In genomic region chr7:151011097-151011409, GRCh38 we compare ENCODE assay signal across 14 cellular contexts. TPM values are rescaled to one million over a fixed set of nuclear protein-coding genes. Genes with fewer than 3 reads are reported as not detected.
DNase-seq lines count a peak whose midpoint lies in the region; ATAC-seq and TF ChIP-seq lines count a peak whose summit lies in the region.
"Had no signal": no experiment of that assay in that cellular context is flagged by ENCODE, and none has a peak within 500 bp of the region (broad histone marks: within the 10 kb centered on the region; RNA-seq: fewer than 3 reads in every experiment).

No MANE protein-coding gene starts in this region.

- H3K4me2 ChIP-seq in HCT116 (ENCODE audit: low read length), result peak overlapping the region; percentile 94

- H3K27me3 Mint-ChIP-seq in T-helper 2 cell treated with Interferon-gamma antibody and Interleukin-4, amounts not matched to agents 5 μg/mL and 100 μg/mL, for 36 hours (ENCODE audit: low read depth), result no peaks in the 10 kb centered on the region
- H3K27me3 Mint-ChIP-seq in activated naive CD8-positive, alpha-beta T cell treated with anti-CD3 and anti-CD28 coated beads for 36 hours, result no peaks in the 10 kb centered on the region
- peaks cover 0 to 3% (median 0%) of the 10 kb centered on the region in 5 donors for H3K27me3 Mint-ChIP-seq in naive thymus-derived CD8-positive, alpha-beta T cell

- TF ChIP-seq CTCF in HCT116 (IDR thresholded peaks at IDR 0.05 in 2 of 3, conservative IDR thresholded peaks at IDR 0.05 in 1 of 3; ENCODE audit: borderline replicate concordance in 1 of 3, insufficient read depth in 1 of 3, low read depth in 2 of 3, low read length in 2 of 3), result no peak

- intact Hi-C loops in HCT116 (cut with micrococcal nuclease), result loop anchor here (10.0 kb wide), 1 partner anchor 236 kb away; no protein-coding TSS in a partner anchor

- H3K27ac Mint-ChIP-seq in T-helper 2 cell treated with Interferon-gamma antibody and Interleukin-4, amounts not matched to agents 5 μg/mL and 100 μg/mL, for 36 hours, result peak overlapping the region; percentile 93
- peak overlapping the region; percentile 76 for H3K27ac Mint-ChIP-seq in activated naive CD8-positive, alpha-beta T cell treated with anti-CD3 and anti-CD28 coated beads for 36 hours
- peak overlapping the region; percentile 76 to 100 (median 95) for H3K27ac Mint-ChIP-seq in naive thymus-derived CD8-positive, alpha-beta T cell

- peaks cover 16 to 56% of the 10 kb centered on the region in 2 experiments; a peak in 3 of 4 replicates for H3K4me1 ChIP-seq in HCT116 (ENCODE audit: control insufficient read depth in 1 of 2, insufficient read depth in 2 of 2, low read length in 2 of 2)

- TF ChIP-seq RAD21 in HCT116 (IDR thresholded peaks at IDR 0.05; ENCODE audit: low read depth), result no peak

- no peak for DNase-seq in T-helper 2 cell treated with Interferon-gamma antibody and Interleukin-4, amounts not matched to agents 5 μg/mL and 100 μg/mL, for 36 hours (ENCODE audit: low spot score)
- no peak for DNase-seq in T-helper 2 cell
- DNase-seq in HCT116 (ENCODE audit: low read depth, low spot score), result no peak
- DNase-seq in activated naive CD8-positive, alpha-beta T cell treated with anti-CD3 and anti-CD28 coated beads for 36 hours, result no peak
- no peak for DNase-seq in naive thymus-derived CD8-positive, alpha-beta T cell
- DNase-seq in NOMO-1 (lab: John Stamatoyannopoulos, UW; ENCODE audit: unreplicated experiment in 2 of 2), result no peak
- DNase-seq in stimulated activated CD4-positive, alpha-beta T cell treated with anti-CD3 and anti-CD28 coated beads, Interleukin-1b, Interleukin-23, amount 100 ng/mL, for 48 hours, result no peak
- DNase-seq: activated gamma-delta T cell treated with Interleukin-2 at 50 U/mL for 16 hours, NCI-H1436 treated with DMSO at 0.1 percent for 48 hours, NCI-H69, small intestine, transverse colon had no signal

- H3K79me2 ChIP-seq in HCT116 (ENCODE audit: insufficient read depth, low read length), result peaks cover 4% of the 10 kb centered on the region; the same call in 1 of the 2 replicates

- TF ChIP-seq POLR2A in HCT116 (IDR thresholded peaks at IDR 0.05; ENCODE audit: borderline replicate concordance, extremely low read depth, insufficient read depth, insufficient read length), result no peak

- no peaks in the 10 kb centered on the region for H3K9me2 ChIP-seq in HCT116 (ENCODE audit: insufficient read depth)

- H3K36me3 ChIP-seq in HCT116 (ENCODE audit: control insufficient read depth in 1 of 2, insufficient read depth in 2 of 2, low read length in 2 of 2), result no peaks in the 10 kb centered on the region
- H3K36me3 ChIP-seq: transverse colon had no signal

- POLR2A ChIA-PET in HCT116 (lab: Charles Lee), result interaction anchor here (1.5 to 2.2 kb wide), 2 partner anchors 17 to 102 kb away, joined by 3 to 7 read pairs; partner anchors contain the start of gene ABCB8
- POLR2A ChIA-PET in naive thymus-derived CD8-positive, alpha-beta T cell (lab: Charles Lee), result interaction anchor here (0.8 to 7.2 kb wide), 6 partner anchors 7 to 48 kb away, joined by 3 to 65 read pairs (median 16); partner anchors contain the start of genes ABCB8 and SLC4A2

- H3K27me3 ChIP-seq in HCT116 (ENCODE audit: insufficient read depth, low read length), result no peaks in the 10 kb centered on the region

- H3K36me3 Mint-ChIP-seq in T-helper 2 cell treated with Interferon-gamma antibody and Interleukin-4, amounts not matched to agents 5 μg/mL and 100 μg/mL, for 36 hours (ENCODE audit: low read depth), result peaks cover 21% of the 10 kb centered on the region
- H3K36me3 Mint-ChIP-seq in activated naive CD8-positive, alpha-beta T cell treated with anti-CD3 and anti-CD28 coated beads for 36 hours, result peaks cover 14% of the 10 kb centered on the region
- H3K36me3 Mint-ChIP-seq in naive thymus-derived CD8-positive, alpha-beta T cell, result no peaks in the 10 kb centered on the region

- no TSS peak for BruUV-seq in HCT116 (replicated peaks; lab: Mats Ljungman, UMichigan)

- H3K9ac ChIP-seq in HCT116 (ENCODE audit: low read length), result peak overlapping the region; percentile 81

- RAD21 ChIA-PET in HCT116 (lab: Charles Lee; ENCODE audit: low non-redundant PET in 1 of 2, low total read pairs in 2 of 2, uncharacterized antibody in 2 of 2, unreplicated experiment in 2 of 2), result no interaction called here

- ATAC-seq in HCT116 (no peak), esophagus mucosa (no peak)
- no peak for ATAC-seq in naive thymus-derived CD8-positive, alpha-beta T cell

- peak overlapping the region; percentile 72 to 73 for H3K4me3 ChIP-seq in HCT116 (replicated peaks in 1 of 2; ENCODE audit: low read depth in 1 of 2, low read length in 2 of 2)
- H3K4me3 ChIP-seq: transverse colon had no signal

- peak overlapping the region; percentile 71; the same call in 1 of the 2 replicates for H3K27ac ChIP-seq in HCT116 (ENCODE audit: low read depth, low read length)

- H2AFZ ChIP-seq in HCT116 (ENCODE audit: low read depth, low read length, poor library complexity, severe bottlenecking), result no peak overlapping the region

- H4K20me1 ChIP-seq in HCT116 (ENCODE audit: insufficient read depth), result no peaks in the 10 kb centered on the region

- H3K9me3 ChIP-seq in HCT116 (ENCODE audit: control insufficient read depth in 1 of 2, insufficient read depth in 1 of 2, low read depth in 1 of 2, low read length in 2 of 2), result no peaks in the 10 kb centered on the region
- H3K9me3 ChIP-seq: transverse colon had no signal

- H3K9me3 Mint-ChIP-seq in T-helper 2 cell treated with Interferon-gamma antibody and Interleukin-4, amounts not matched to agents 5 μg/mL and 100 μg/mL, for 36 hours, result no peaks in the 10 kb centered on the region
- no peaks in the 10 kb centered on the region for H3K9me3 Mint-ChIP-seq in activated naive CD8-positive, alpha-beta T cell treated with anti-CD3 and anti-CD28 coated beads for 36 hours
- no peaks in the 10 kb centered on the region for H3K9me3 Mint-ChIP-seq in naive thymus-derived CD8-positive, alpha-beta T cell

- CTCF ChIA-PET in HCT116 (lab: Charles Lee), result interaction anchor here (0.9 to 5.4 kb wide), 4 partner anchors 9 to 100 kb away, joined by 5 to 59 read pairs (median 7); partner anchors contain the start of gene ABCB8

- H3K4me3 Mint-ChIP-seq in T-helper 2 cell treated with Interferon-gamma antibody and Interleukin-4, amounts not matched to agents 5 μg/mL and 100 μg/mL, for 36 hours, result peak overlapping the region; percentile 76
- H3K4me3 Mint-ChIP-seq in activated naive CD8-positive, alpha-beta T cell treated with anti-CD3 and anti-CD28 coated beads for 36 hours, result peak overlapping the region; percentile 46
- peak overlapping the region in 9 of 10 donors; percentile 47 to 74 (median 61) for H3K4me3 Mint-ChIP-seq in naive thymus-derived CD8-positive, alpha-beta T cell

- peaks cover 61% of the 10 kb centered on the region for H3K4me1 Mint-ChIP-seq in T-helper 2 cell treated with Interferon-gamma antibody and Interleukin-4, amounts not matched to agents 5 μg/mL and 100 μg/mL, for 36 hours (ENCODE audit: low read depth)
- peaks cover 58% of the 10 kb centered on the region for H3K4me1 Mint-ChIP-seq in activated naive CD8-positive, alpha-beta T cell treated with anti-CD3 and anti-CD28 coated beads for 36 hours
- H3K4me1 Mint-ChIP-seq in naive thymus-derived CD8-positive, alpha-beta T cell, result peaks cover 37 to 84% (median 80%) of the 10 kb centered on the region in 4 donors

TF ChIP-seq in HCT116, 20 proteins besides CTCF, POLR2A, EP300 and RAD21:
- TF ChIP-seq EGR1 (IDR thresholded peaks at IDR 0.05; ENCODE audit: low read depth) (no peak), EZH2phosphoT487 (IDR thresholded peaks at IDR 0.05; ENCODE audit: borderline replicate concordance) (no peak), EZH2 (IDR thresholded peaks at IDR 0.05) (no peak), SIN3A (IDR thresholded peaks at IDR 0.05; ENCODE audit: low read depth) (no peak), MAX (IDR thresholded peaks at IDR 0.05) (no peak), TCF7L2 (IDR thresholded peaks at IDR 0.05; ENCODE audit: borderline replicate concordance, extremely low read depth, insufficient read depth, insufficient read length) (no peak), YY1 (IDR thresholded peaks at IDR 0.05; ENCODE audit: extremely low read depth, insufficient replicate concordance, low read depth, low read length) (no peak), FOSL1 (IDR thresholded peaks at IDR 0.05; ENCODE audit: low read depth) (no peak)

RNA-seq across cellular contexts. Expression of gene ATG9B, which starts 13.2 kb away (rescaled TPM):
- 2.1 TPM for total RNA-seq in HCT116 (2021; ENCODE audit: unreplicated experiment)
- polyA plus RNA-seq in HCT116 (2012), result 5.8 and 6.9 TPM in 2 replicates
- total RNA-seq in activated naive CD8-positive, alpha-beta T cell treated with anti-CD3 and anti-CD28 coated beads for 36 hours, result 10 to 100 TPM; 12.3 TPM
- total RNA-seq in naive thymus-derived CD8-positive, alpha-beta T cell, result 10 to 100 TPM; 34.6 to 42.2 TPM
- 10 to 100 TPM in 2 of 3 donors, 1 to 10 TPM in 1; 9.2 to 39.1 (median 24.7) TPM for polyA plus RNA-seq in naive thymus-derived CD8-positive, alpha-beta T cell
- total RNA-seq in esophagus mucosa, result 16.7 TPM
- total RNA-seq: HT1080 had no signal

RNA-seq across cellular contexts. Expression of gene ABCB8, which starts 17.2 kb away (rescaled TPM):
- total RNA-seq in HCT116 (2021; ENCODE audit: unreplicated experiment) (55.2 TPM), esophagus mucosa (25.1 TPM)
- 32.5 and 34.9 TPM in 2 replicates for polyA plus RNA-seq in HCT116 (2012)
- 10 to 100 TPM; 34.3 to 37.6 TPM for total RNA-seq in activated naive CD8-positive, alpha-beta T cell treated with anti-CD3 and anti-CD28 coated beads for 36 hours
- 10 to 100 TPM; 71.3 to 74.7 TPM for total RNA-seq in naive thymus-derived CD8-positive, alpha-beta T cell
- 10 to 100 TPM; 17.1 to 18.4 (median 17.4) TPM for polyA plus RNA-seq in naive thymus-derived CD8-positive, alpha-beta T cell

RNA-seq across cellular contexts. Expression of gene NOS3, which starts 20.2 kb away (rescaled TPM):
- total RNA-seq in HCT116 (2021; ENCODE audit: unreplicated experiment) (35.8 TPM), esophagus mucosa (3.1 TPM)
- polyA plus RNA-seq in HCT116 (2012), result 42.7 and 44.0 TPM in 2 replicates
- total RNA-seq in activated naive CD8-positive, alpha-beta T cell treated with anti-CD3 and anti-CD28 coated beads for 36 hours, result 1 to 10 TPM; 5.8 to 6.1 TPM
- 1 to 10 TPM; 1.7 to 1.8 TPM for total RNA-seq in naive thymus-derived CD8-positive, alpha-beta T cell
- polyA plus RNA-seq in naive thymus-derived CD8-positive, alpha-beta T cell, result 1 to 10 TPM; 1.4 to 3.3 (median 2.0) TPM

RNA-seq across cellular contexts. Expression of gene KCNH2, which starts 32.9 kb away (rescaled TPM):
- total RNA-seq in HCT116 (2021; ENCODE audit: unreplicated experiment), result 9.7 TPM
- 8.4 and 10.4 TPM in 2 replicates for polyA plus RNA-seq in HCT116 (2012)
- under 1 TPM; 0.22 to 0.45 TPM for total RNA-seq in activated naive CD8-positive, alpha-beta T cell treated with anti-CD3 and anti-CD28 coated beads for 36 hours
- 1 to 10 TPM; 1.3 to 1.6 TPM for total RNA-seq in naive thymus-derived CD8-positive, alpha-beta T cell
- polyA plus RNA-seq in naive thymus-derived CD8-positive, alpha-beta T cell, result 1 to 10 TPM in 2 of 3 donors, under 1 TPM in 1; 0.45 to 2.5 (median 1.5) TPM
- total RNA-seq in esophagus mucosa, result 0.20 TPM

RNA-seq across cellular contexts. Expression of gene ASIC3, which starts 37.3 kb away (rescaled TPM):
- total RNA-seq in HCT116 (2021; ENCODE audit: unreplicated experiment) (4.4 TPM), esophagus mucosa (0.52 TPM)
- 5.4 and 6.2 TPM in 2 replicates for polyA plus RNA-seq in HCT116 (2012)
- total RNA-seq in activated naive CD8-positive, alpha-beta T cell treated with anti-CD3 and anti-CD28 coated beads for 36 hours, result 1 to 10 TPM; 2.7 to 3.2 TPM
- total RNA-seq in naive thymus-derived CD8-positive, alpha-beta T cell, result 10 to 100 TPM; 13.5 TPM
- polyA plus RNA-seq in naive thymus-derived CD8-positive, alpha-beta T cell, result not detected
